ENCODE assay signal across 7 cellular contexts in genomic region chr7:29289156-29290021, GRCh38.
DNase-seq lines count a peak whose midpoint lies in the region; ATAC-seq and TF ChIP-seq lines count a peak whose summit lies in the region.

No MANE protein-coding gene starts in this region.

- peaks cover 60% of the 10 kb centered on the region for H3K4me1 Mint-ChIP-seq in glutamatergic neuron (ENCODE audit: low read depth, unreplicated experiment)

- ATAC-seq in GM18907 (IDR thresholded peaks at IDR 0.05; ENCODE audit: unreplicated experiment) (peak; percentile 77), HG02981 (IDR thresholded peaks at IDR 0.05; ENCODE audit: unreplicated experiment) (peak; percentile 69)

- H3K27me3 Mint-ChIP-seq in glutamatergic neuron (ENCODE audit: unreplicated experiment), result peaks cover 12% of the 10 kb centered on the region

- DNase-seq in NCI-H524 (lab: John Stamatoyannopoulos, UW) (peak; percentile 99), glutamatergic neuron (peak; percentile 74), NCI-H187 treated with DMSO at 0.1 percent for 48 hours (lab: John Stamatoyannopoulos, UW) (no peak), posterior vena cava (ENCODE audit: low spot score) (no peak)
- no peak for DNase-seq in stimulated activated CD4-positive, alpha-beta T cell treated with anti-CD3 and anti-CD28 coated beads, Interleukin-12 subunit alpha, Interleukin-12 subunit beta, amount 100 ng/mL, for 4 hours

- TF ChIP-seq CTCF in glutamatergic neuron (IDR thresholded peaks at IDR 0.05; ENCODE audit: partially characterized antibody, unreplicated experiment), result no peak

- peak overlapping the region; percentile 96 for H3K27ac Mint-ChIP-seq in glutamatergic neuron (ENCODE audit: unreplicated experiment)

- H3K36me3 Mint-ChIP-seq in glutamatergic neuron (ENCODE audit: unreplicated experiment), result no peaks in the 10 kb centered on the region

- intact Hi-C loops in posterior vena cava (cut with DNase I), result loop anchor here in 1 of 2 donors (1.0 kb wide), 1 partner anchor 48 kb away; no protein-coding TSS in a partner anchor

- peaks cover 13% of the 10 kb centered on the region for H3K9me3 Mint-ChIP-seq in glutamatergic neuron (ENCODE audit: unreplicated experiment)

- peak overlapping the region; percentile 72 for H3K4me3 Mint-ChIP-seq in glutamatergic neuron (ENCODE audit: unreplicated experiment)

Comparison
In these comparisons a context has a peak if more than half of its experiments do, and no peak if none do; other contexts are left out.
1. DNase-seq: peak in NCI-H524 (2 of 2) and glutamatergic neuron (single experiment); none in stimulated activated CD4-positive, alpha-beta T cell treated with anti-CD3 and anti-CD28 coated beads, Interleukin-12 subunit alpha, Interleukin-12 subunit beta, amount 100 ng/mL, for 4 hours (single experiment), NCI-H187 treated with DMSO at 0.1 percent for 48 hours (single experiment) and posterior vena cava (single experiment).